In the genomic region with DNA sequence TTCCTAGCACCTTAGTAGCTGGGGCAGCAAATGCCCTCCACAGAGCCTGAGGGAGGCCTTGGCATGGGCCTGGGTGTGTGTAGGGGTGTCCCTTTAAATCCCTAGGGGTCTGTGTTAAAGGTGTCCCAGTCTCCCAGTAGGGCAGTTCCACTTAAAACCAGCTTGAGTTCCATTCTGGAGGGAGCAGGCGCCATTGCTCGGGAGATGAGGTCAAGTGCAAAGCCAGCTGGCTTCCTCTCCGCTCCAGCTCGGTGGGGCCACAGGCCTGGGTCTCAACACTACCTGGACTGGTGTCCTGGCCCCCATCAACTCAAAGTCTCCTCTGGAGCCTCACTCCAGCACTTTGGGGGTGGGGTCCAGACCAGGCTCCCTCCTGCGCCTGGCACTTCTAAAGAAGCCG, we compare ENCODE assay signal across 17 cellular contexts.
"Had no signal": no experiment of that assay in that cellular context is flagged by ENCODE, and none has a peak within 500 bp of the region (broad histone marks: within the 10 kb centered on the region; RNA-seq: fewer than 3 reads in every experiment).

No MANE protein-coding gene starts in this region.

- FAIRE-seq: endothelial cell of umbilical vein, frontal cortex had no signal

- H3K36me3 ChIP-seq: thyroid gland had no signal

- H3K4me3 ChIP-seq: body of pancreas, thyroid gland had no signal

- DNase-seq: activated CD4-positive, alpha-beta T cell treated with anti-CD3 and anti-CD28 coated beads for 1 hour; activated CD4-positive, alpha-beta T cell treated with anti-CD3 and anti-CD28 coated beads, Interleukin-2, amount 50 U/mL, for 4 hours; activated gamma-delta T cell treated with Interleukin-2 at 50 U/mL for 16 hours; activated T-cell treated with anti-CD3 and anti-CD28 coated beads, Interleukin-2, amount 50 U/mL, for 1 hour; anterior cingulate cortex; effector memory CD4-positive, alpha-beta T cell; hypothalamus; occipital lobe; SK-N-SH; stimulated activated CD4-positive, alpha-beta T cell treated with anti-CD3 and anti-CD28 coated beads, Interleukin-4, amount 100 ng/mL, for 1 hour; stimulated activated naive CD8-positive, alpha-beta T cell treated with anti-CD3 and anti-CD28 coated beads, Interleukin-15, Interleukin-2, amounts not matched to agents 100 U/mL and 50 U/mL, for 24 hours; thyroid gland had no signal

- H3K4me2 ChIP-seq: SK-N-SH had no signal

- H3K4me1 ChIP-seq: body of pancreas had no signal

- H3K27me3 ChIP-seq: body of pancreas, thyroid gland had no signal

- H3K27ac ChIP-seq: body of pancreas, thyroid gland, VCaP had no signal

- H3K9me3 ChIP-seq: body of pancreas, SK-N-SH, thyroid gland had no signal

- ATAC-seq: body of pancreas; esophagus mucosa; stimulated activated naive CD8-positive, alpha-beta T cell treated with anti-CD3 and anti-CD28 coated beads, Interleukin-15, Interleukin-2, amounts not matched to agents 100 U/mL and 50 U/mL, for 24 hours had no signal

- H3K9ac ChIP-seq: SK-N-SH had no signal
